11 cellular contexts compared by ENCODE assay signal in genomic region chr1:155168456-155169210, GRCh38. TPM values are rescaled to one million over a fixed set of nuclear protein-coding genes. Genes with fewer than 3 reads are reported as not detected.
DNase-seq lines count a peak whose midpoint lies in the region; ATAC-seq, FAIRE-seq and TF ChIP-seq lines count a peak whose summit lies in the region.
"Had no signal": no experiment of that assay in that cellular context is flagged by ENCODE, and none has a peak within 500 bp of the region (broad histone marks: within the 10 kb centered on the region; RNA-seq: fewer than 3 reads in every experiment).

No MANE protein-coding gene starts in this region.

- H4K20me1 ChIP-seq in K562 (replicated peaks; ENCODE audit: control insufficient read depth, insufficient read depth, low read length): no peaks in the 10 kb centered on the region

- peaks cover 13 to 21% of the 10 kb centered on the region in 2 experiments; a peak in 4 of 5 replicates for H3K4me1 ChIP-seq in K562 (replicated peaks in 1 of 2; ENCODE audit: control insufficient read depth in 2 of 2, insufficient read depth in 2 of 2, low read length in 2 of 2)

- H2AFZ ChIP-seq in K562 (ENCODE audit: low read depth, low read length): no peak overlapping the region

- no peak for ATAC-seq in K562

- H3K9me1 ChIP-seq in K562 (ENCODE audit: control insufficient read depth, insufficient read depth, low read length): no peaks in the 10 kb centered on the region

- H3K79me2 ChIP-seq in K562 (ENCODE audit: control insufficient read depth, insufficient read depth, low read length): peaks cover 15% of the 10 kb centered on the region

- in situ Hi-C loops in K562 (cut with MboI): loop anchor here (5.0 kb wide), 1 partner anchor 76 kb away; no protein-coding TSS in a partner anchor

- POLR2A ChIA-PET in K562 (lab: Yijun Ruan, JAX): interaction anchor here (0.8 to 1.4 kb wide), 6 partner anchors 10 to 106 kb away, joined by 3 to 9 read pairs (median 4); no protein-coding TSS in a partner anchor

- TF ChIP-seq RAD21 in K562 (CRISPR knock-in tag; conservative IDR thresholded peaks at IDR 0.05 in 1 of 2, IDR thresholded peaks at IDR 0.05 in 1 of 2): no peak

- TF ChIP-seq CTCF in K562 (IDR thresholded peaks at IDR 0.05 in 2 of 3, conservative IDR thresholded peaks at IDR 0.05 in 1 of 3; ENCODE audit: insufficient read depth in 2 of 3, low read depth in 1 of 3, low read length in 3 of 3): no peak

- no peak overlapping the region for H3K9ac ChIP-seq in K562 (ENCODE audit: insufficient read depth in 1 of 2, low read depth in 2 of 2, low read length in 2 of 2)

- intact Hi-C loops in K562 (cut with micrococcal nuclease): loop anchor here (5.0 kb wide), 1 partner anchor 56 kb away; no protein-coding TSS in a partner anchor

- H3K4me2 ChIP-seq in K562 (ENCODE audit: insufficient read depth, low read length): no peak overlapping the region

- WGBS in K562 (ENCODE audit: insufficient coverage, low coverage, missing lambda C conversion rate): 79% methylated on average over 10 of the region's 10 CpGs

- no peaks in the 10 kb centered on the region; the same call in 1 of the 2 replicates for H3K27me3 ChIP-seq in H7 (ENCODE audit: control insufficient read depth, insufficient read depth, low read length)
- no peaks in the 10 kb centered on the region for H3K27me3 ChIP-seq in K562 (ENCODE audit: control insufficient read depth in 2 of 2, insufficient read depth in 2 of 2, low read length in 2 of 2)

- peaks cover 2% of the 10 kb centered on the region for H3K36me3 ChIP-seq in H7 (replicated peaks; ENCODE audit: control insufficient read depth, insufficient read depth, low read length)
- H3K36me3 ChIP-seq in K562 (ENCODE audit: control insufficient read depth, insufficient read depth, low read length): peaks cover 35% of the 10 kb centered on the region

- H3K27ac ChIP-seq in K562 (ENCODE audit: extremely low read depth, low read depth, low read length): no peak overlapping the region
- H3K27ac ChIP-seq: 22Rv1, SK-N-MC had no signal

- no TSS peak for BruUV-seq in K562 (replicated peaks; lab: Mats Ljungman, UMichigan)

- H3K4me3 ChIP-seq in H7 (ENCODE audit: insufficient read depth, low read depth, low read length) (no peak overlapping the region), K562 (no peak overlapping the region)

- DNase-seq in NCI-H2171 treated with DMSO at 0.1 percent for 48 hours (lab: John Stamatoyannopoulos, UW): peak; percentile 42
- DNase-seq in NCI-H2171 (lab: John Stamatoyannopoulos, UW): no peak
- peak; percentile 4 for DNase-seq in H7
- DNase-seq in K562 (ENCODE audit: extremely low read depth in 1 of 4, low spot score in 3 of 4): no peak
- DNase-seq in mesenteric fat pad (ENCODE audit: low spot score): peak; percentile 37
- no peak for DNase-seq in H54 (ENCODE audit: insufficient read length, low spot score)
- no peak for DNase-seq in central memory CD4-positive, alpha-beta T cell
- no peak for DNase-seq in RKO (ENCODE audit: low spot score)

- no peak for TF ChIP-seq EP300 in K562 (IDR thresholded peaks at IDR 0.05; ENCODE audit: low read length)

- CTCF ChIA-PET in K562 (lab: Yijun Ruan, JAX; ENCODE audit: low intra/inter-chr PET ratio): interaction anchor here (0.7 to 4.4 kb wide), 6 partner anchors 48 to 84 kb away, joined by 3 to 59 read pairs (median 18); no protein-coding TSS in a partner anchor

- no peaks in the 10 kb centered on the region for H3K9me3 ChIP-seq in K562 (replicated peaks; ENCODE audit: control insufficient read depth, insufficient read depth, low read depth, low read length)

- TF ChIP-seq POLR2A in K562 (conservative IDR thresholded peaks at IDR 0.05): no peak
- no peak for TF ChIP-seq POLR2A in H54 (IDR thresholded peaks at IDR 0.05; ENCODE audit: low read depth, low read length)

- FAIRE-seq in K562 (lab: Jason Lieb, UNC) (no peak), H54 (lab: Jason Lieb, UNC) (no peak)

RNA-seq across cellular contexts. Expression of gene KRTCAP2, which starts 4.5 kb away (rescaled TPM):
- 165 and 204 TPM in 2 replicates for total RNA-seq in H7 (2014; rRNA removed; shearing (Covaris generic))
- 114 and 195 TPM in 2 replicates for total RNA-seq in K562 (2011; cell fraction: chromatin; rRNA removed; ENCODE audit: low replicate concordance)
- total RNA-seq in K562 (2011; cell fraction: nucleolus; rRNA removed): 338 and 376 TPM in 2 replicates
- 298 TPM in 2 replicates for total RNA-seq in K562 (2011; cell fraction: nucleoplasm; rRNA removed)
- total RNA-seq in K562 (2014; rRNA removed) (211 and 255 TPM in 2 replicates), K562 (2014; rRNA removed; fragmentation: Illumina TruSeq; extraction: Trizol) (226 and 244 TPM in 2 replicates), K562 (2015; rRNA removed; fragmentation: Illumina TruSeq; extraction: Trizol) (290 and 294 TPM in 2 replicates), K562 (2021) (243 and 253 TPM in 2 replicates), mesenteric fat pad (155 TPM)
- polyA plus RNA-seq in K562 (2011; rRNA removed) (129 and 178 TPM in 2 replicates), K562 (2014; fragmentation: Illumina TruSeq; extraction: Trizol) (418 and 443 TPM in 2 replicates), K562 (2014; fragmentation: Nextera tagmentation; extraction: Ambion mirVana) (100 to 1,000 TPM; 429 to 436 TPM), K562 (2014; rRNA removed) (126 and 196 TPM in 2 replicates)
- 462 and 551 TPM in 2 replicates for polyA plus RNA-seq in K562 (2011; cell fraction: cytosol; rRNA removed)
- 206 and 232 TPM in 2 replicates for polyA plus RNA-seq in K562 (2011; cell fraction: nucleus; rRNA removed)
- polyA plus RNA-seq in K562 (2012): 327 and 494 TPM in 2 replicates
- 153 and 212 TPM in 2 replicates for polyA minus RNA-seq in K562 (2011; rRNA and poly(A)+ RNA removed)
- polyA minus RNA-seq in K562 (2011; cell fraction: cytosol; rRNA and poly(A)+ RNA removed): 167 and 266 TPM in 2 replicates
- 51.4 and 83.0 TPM in 2 replicates for polyA minus RNA-seq in K562 (2011; cell fraction: nucleus; rRNA and poly(A)+ RNA removed)

RNA-seq across cellular contexts. Expression of gene TRIM46, which starts 5.0 kb away (rescaled TPM):
- 9.9 and 11.1 TPM in 2 replicates for total RNA-seq in H7 (2014; rRNA removed; shearing (Covaris generic))
- 0.95 and 1.8 TPM in 2 replicates for total RNA-seq in K562 (2011; cell fraction: chromatin; rRNA removed; ENCODE audit: low replicate concordance)
- 0.67 and 0.92 TPM in 2 replicates for total RNA-seq in K562 (2011; cell fraction: nucleolus; rRNA removed)
- 0.66 and 1.1 TPM in 2 replicates for total RNA-seq in K562 (2011; cell fraction: nucleoplasm; rRNA removed)
- 0.04 and 0.05 TPM in 2 replicates for total RNA-seq in K562 (2014; rRNA removed)
- not detected in 2 replicates for total RNA-seq in K562 (2014; rRNA removed; fragmentation: Illumina TruSeq; extraction: Trizol)
- total RNA-seq in K562 (2015; rRNA removed; fragmentation: Illumina TruSeq; extraction: Trizol): 0.14 TPM in 1 of 2 replicates, not detected in the other
- total RNA-seq in K562 (2021): 0.22 and 0.60 TPM in 2 replicates
- polyA plus RNA-seq in K562 (2011; rRNA removed): 0.08 and 0.12 TPM in 2 replicates
- 0.13 and 0.18 TPM in 2 replicates for polyA plus RNA-seq in K562 (2011; cell fraction: cytosol; rRNA removed)
- polyA plus RNA-seq in K562 (2011; cell fraction: nucleus; rRNA removed): 0.59 and 0.64 TPM in 2 replicates
- 0.16 and 0.29 TPM in 2 replicates for polyA plus RNA-seq in K562 (2012)
- 0.15 and 0.18 TPM in 2 replicates for polyA plus RNA-seq in K562 (2014; fragmentation: Illumina TruSeq; extraction: Trizol)
- not detected for polyA plus RNA-seq in K562 (2014; fragmentation: Nextera tagmentation; extraction: Ambion mirVana)
- polyA plus RNA-seq in K562 (2014; rRNA removed): 0.11 and 0.41 TPM in 2 replicates
- 0.09 TPM in 1 of 2 replicates, not detected in the other for polyA minus RNA-seq in K562 (2011; rRNA and poly(A)+ RNA removed)
- not detected in 2 replicates for polyA minus RNA-seq in K562 (2011; cell fraction: cytosol; rRNA and poly(A)+ RNA removed)
- polyA minus RNA-seq in K562 (2011; cell fraction: nucleus; rRNA and poly(A)+ RNA removed): 0.13 TPM in 1 of 2 replicates, not detected in the other
- total RNA-seq in mesenteric fat pad: 0.22 TPM
- polyA plus RNA-seq: CD14-positive monocyte had no signal

RNA-seq across cellular contexts. Expression of gene DPM3, which starts 28.3 kb away (rescaled TPM):
- 119 and 193 TPM in 2 replicates for total RNA-seq in H7 (2014; rRNA removed; shearing (Covaris generic))
- 7.1 and 27.9 TPM in 2 replicates for total RNA-seq in K562 (2011; cell fraction: chromatin; rRNA removed; ENCODE audit: low replicate concordance)
- 73.0 and 77.4 TPM in 2 replicates for total RNA-seq in K562 (2011; cell fraction: nucleolus; rRNA removed)
- total RNA-seq in K562 (2011; cell fraction: nucleoplasm; rRNA removed): 47.4 and 60.5 TPM in 2 replicates
- total RNA-seq in K562 (2014; rRNA removed): 41.3 and 45.1 TPM in 2 replicates
- 1.8 and 3.7 TPM in 2 replicates for total RNA-seq in K562 (2014; rRNA removed; fragmentation: Illumina TruSeq; extraction: Trizol)
- 34.2 and 40.0 TPM in 2 replicates for total RNA-seq in K562 (2015; rRNA removed; fragmentation: Illumina TruSeq; extraction: Trizol)
- 92.1 and 94.2 TPM in 2 replicates for total RNA-seq in K562 (2021)
- 27.1 and 62.3 TPM in 2 replicates for polyA plus RNA-seq in K562 (2011; rRNA removed)
- 209 and 283 TPM in 2 replicates for polyA plus RNA-seq in K562 (2011; cell fraction: cytosol; rRNA removed)
- polyA plus RNA-seq in K562 (2011; cell fraction: nucleus; rRNA removed): 63.1 and 75.1 TPM in 2 replicates
- 123 and 131 TPM in 2 replicates for polyA plus RNA-seq in K562 (2012)
- polyA plus RNA-seq in K562 (2014; fragmentation: Illumina TruSeq; extraction: Trizol): 8.6 and 59.7 TPM in 2 replicates
- 10 to 100 TPM; 12.6 to 36.4 TPM for polyA plus RNA-seq in K562 (2014; fragmentation: Nextera tagmentation; extraction: Ambion mirVana)
- 120 and 141 TPM in 2 replicates for polyA plus RNA-seq in K562 (2014; rRNA removed)
- 6.0 and 10.0 TPM in 2 replicates for polyA minus RNA-seq in K562 (2011; rRNA and poly(A)+ RNA removed)
- polyA minus RNA-seq in K562 (2011; cell fraction: cytosol; rRNA and poly(A)+ RNA removed): 11.5 and 13.6 TPM in 2 replicates
- polyA minus RNA-seq in K562 (2011; cell fraction: nucleus; rRNA and poly(A)+ RNA removed): 12.2 and 13.9 TPM in 2 replicates
- 76.2 TPM for total RNA-seq in mesenteric fat pad

RNA-seq across cellular contexts. Expression of gene SLC50A1, which starts 33.0 kb away (rescaled TPM):
- 73.7 and 79.2 TPM in 2 replicates for total RNA-seq in H7 (2014; rRNA removed; shearing (Covaris generic))
- 42.6 and 72.0 TPM in 2 replicates for total RNA-seq in K562 (2011; cell fraction: chromatin; rRNA removed; ENCODE audit: low replicate concordance)
- total RNA-seq in K562 (2011; cell fraction: nucleolus; rRNA removed): 92.6 and 100 TPM in 2 replicates
- 93.1 and 101 TPM in 2 replicates for total RNA-seq in K562 (2011; cell fraction: nucleoplasm; rRNA removed)
- total RNA-seq in K562 (2014; rRNA removed) (59.2 and 68.1 TPM in 2 replicates), K562 (2014; rRNA removed; fragmentation: Illumina TruSeq; extraction: Trizol) (52.2 and 58.7 TPM in 2 replicates), K562 (2015; rRNA removed; fragmentation: Illumina TruSeq; extraction: Trizol) (62.7 and 64.0 TPM in 2 replicates), K562 (2021) (46.5 and 50.0 TPM in 2 replicates), mesenteric fat pad (30.2 TPM)
- polyA plus RNA-seq in K562 (2011; rRNA removed) (88.3 and 91.9 TPM in 2 replicates), K562 (2014; fragmentation: Illumina TruSeq; extraction: Trizol) (86.2 and 96.6 TPM in 2 replicates), K562 (2014; fragmentation: Nextera tagmentation; extraction: Ambion mirVana) (100 to 1,000 TPM; 103 to 132 TPM), K562 (2014; rRNA removed) (91.7 and 99.4 TPM in 2 replicates)
- polyA plus RNA-seq in K562 (2011; cell fraction: cytosol; rRNA removed): 161 TPM in 2 replicates
- polyA plus RNA-seq in K562 (2011; cell fraction: nucleus; rRNA removed): 30.6 and 31.3 TPM in 2 replicates
- polyA plus RNA-seq in K562 (2012): 55.7 and 78.0 TPM in 2 replicates
- 36.3 and 45.8 TPM in 2 replicates for polyA minus RNA-seq in K562 (2011; rRNA and poly(A)+ RNA removed)
- 23.1 and 29.2 TPM in 2 replicates for polyA minus RNA-seq in K562 (2011; cell fraction: cytosol; rRNA and poly(A)+ RNA removed)
- 8.1 and 9.3 TPM in 2 replicates for polyA minus RNA-seq in K562 (2011; cell fraction: nucleus; rRNA and poly(A)+ RNA removed)

RNA-seq across cellular contexts. Expression of gene THBS3, which starts 39.1 kb away (rescaled TPM):
- total RNA-seq in H7 (2014; rRNA removed; shearing (Covaris generic)): 14.9 and 21.5 TPM in 2 replicates
- 41.1 and 69.3 TPM in 2 replicates for total RNA-seq in K562 (2011; cell fraction: chromatin; rRNA removed; ENCODE audit: low replicate concordance)
- total RNA-seq in K562 (2011; cell fraction: nucleolus; rRNA removed): 30.0 and 35.2 TPM in 2 replicates
- total RNA-seq in K562 (2011; cell fraction: nucleoplasm; rRNA removed): 23.9 and 24.2 TPM in 2 replicates
- total RNA-seq in K562 (2014; rRNA removed) (2.5 and 3.2 TPM in 2 replicates), K562 (2014; rRNA removed; fragmentation: Illumina TruSeq; extraction: Trizol) (2.0 and 2.4 TPM in 2 replicates), K562 (2015; rRNA removed; fragmentation: Illumina TruSeq; extraction: Trizol) (3.1 and 3.4 TPM in 2 replicates), K562 (2021) (3.3 and 5.0 TPM in 2 replicates), mesenteric fat pad (17.9 TPM)
- polyA plus RNA-seq in K562 (2011; rRNA removed) (5.8 and 6.8 TPM in 2 replicates), K562 (2014; fragmentation: Illumina TruSeq; extraction: Trizol) (2.5 and 3.2 TPM in 2 replicates), K562 (2014; fragmentation: Nextera tagmentation; extraction: Ambion mirVana) (under 1 TPM; 0.59 to 0.89 TPM), K562 (2014; rRNA removed) (6.6 and 8.3 TPM in 2 replicates)
- polyA plus RNA-seq in K562 (2011; cell fraction: cytosol; rRNA removed): 4.3 and 5.3 TPM in 2 replicates
- polyA plus RNA-seq in K562 (2011; cell fraction: nucleus; rRNA removed): 48.2 and 56.8 TPM in 2 replicates
- 6.7 and 14.3 TPM in 2 replicates for polyA plus RNA-seq in K562 (2012)
- polyA minus RNA-seq in K562 (2011; rRNA and poly(A)+ RNA removed): 4.6 TPM in 2 replicates
- polyA minus RNA-seq in K562 (2011; cell fraction: cytosol; rRNA and poly(A)+ RNA removed): 2.0 and 2.3 TPM in 2 replicates
- polyA minus RNA-seq in K562 (2011; cell fraction: nucleus; rRNA and poly(A)+ RNA removed): 7.3 and 8.8 TPM in 2 replicates

Comparison
In these comparisons a context has a peak if more than half of its experiments do, and no peak if none do; other contexts are left out.
1. DNase-seq: peak in NCI-H2171 treated with DMSO at 0.1 percent for 48 hours (single experiment), H7 (single experiment) and mesenteric fat pad (single experiment); none in NCI-H2171 (single experiment), K562 (0 of 4), H54 (single experiment), central memory CD4-positive, alpha-beta T cell (single experiment) and RKO (single experiment).